8 cellular contexts compared by ENCODE assay signal in the genomic region with DNA sequence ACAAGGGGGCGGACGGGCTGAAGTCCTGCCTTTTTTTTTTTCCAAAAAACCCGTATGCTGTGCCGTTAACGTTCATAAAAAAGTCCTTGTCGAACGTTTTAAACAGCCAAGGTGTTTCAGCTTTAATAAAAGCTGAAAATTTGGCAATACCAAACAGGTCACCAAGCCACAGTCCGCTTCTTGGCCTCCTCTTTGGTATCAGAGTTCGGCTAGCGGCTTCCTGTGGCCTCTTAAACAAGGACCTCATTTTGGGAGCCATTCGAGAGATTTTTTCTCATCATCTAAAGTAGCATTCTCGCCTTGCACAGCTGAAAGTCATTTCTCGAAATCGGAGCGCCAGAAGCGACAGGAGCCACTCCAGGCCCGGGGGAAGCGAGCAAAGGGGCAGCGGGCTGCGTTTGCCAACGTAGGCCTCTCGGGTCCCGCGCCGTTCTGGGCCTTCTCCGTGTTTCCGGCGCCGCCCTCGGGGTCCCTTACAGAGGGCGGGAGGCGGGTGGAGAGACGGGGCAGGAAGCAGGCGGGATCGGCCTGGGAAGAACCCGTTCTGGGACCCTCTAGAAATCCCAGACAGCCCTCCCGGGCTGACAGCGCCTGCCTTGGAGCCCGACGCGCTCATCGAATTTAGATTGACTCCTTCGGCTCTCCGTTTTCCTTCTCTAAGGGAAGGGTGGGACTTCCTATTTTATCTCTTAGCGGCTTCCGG. TPM values are rescaled to one million over a fixed set of nuclear protein-coding genes. Genes with fewer than 3 reads are reported as not detected.
A peak's percentile ranks its signal among the peaks of the same experiment; 100 is the strongest.
DNase-seq lines count a peak whose midpoint lies in the region; ATAC-seq and TF ChIP-seq lines count a peak whose summit lies in the region.

No MANE protein-coding gene starts in this region.

- intact Hi-C loops in dorsolateral prefrontal cortex (cut with DNase I), result loop anchor here in 1 of 2 donors (5.0 kb wide), 1 partner anchor 450 kb away; the partner anchor contains the start of genes FBXO15 and TIMM21

- peak in 5 of 56 donors; percentile 9 to 16 (median 13) for TF ChIP-seq CTCF in dorsolateral prefrontal cortex (IDR thresholded peaks at IDR 0.05 in 54 of 56, conservative IDR thresholded peaks at IDR 0.05 in 2 of 56; ENCODE audit: low read depth in 1 of 56, partially characterized antibody in 56 of 56)

- peak; percentile 6 for DNase-seq in 8988T
- peak; percentile 87 for DNase-seq in NCI-H2227 treated with DMSO at 0.1 percent for 48 hours (lab: John Stamatoyannopoulos, UW)
- peak; percentile 51 to 53 for DNase-seq in activated CD4-positive, alpha-beta T cell treated with anti-CD3 and anti-CD28 coated beads, Interleukin-2, amount 50 U/mL, for 24 hours (ENCODE audit: low read depth in 1 of 2, low spot score in 1 of 2)
- peak; percentile 51 to 85 (median 71) for DNase-seq in dorsolateral prefrontal cortex
- peak; percentile 58 to 72 for DNase-seq in memory B cell (ENCODE audit: low spot score in 2 of 2)
- peak; percentile 52 for DNase-seq in stimulated activated CD8-positive, alpha-beta memory T cell treated with anti-CD3 and anti-CD28 coated beads, Interleukin-12 subunit alpha, Interleukin-12 subunit beta, amount 100 ng/mL, for 24 hours (ENCODE audit: extremely low read depth)

- no peaks in the 10 kb centered on the region for H3K27me3 Mint-ChIP-seq in memory B cell

- H3K4me3 Mint-ChIP-seq in memory B cell, result peak overlapping the region; percentile 98

- ATAC-seq in GM18498 (IDR thresholded peaks at IDR 0.05; ENCODE audit: unreplicated experiment) (peak; percentile 39), HG02970 (IDR thresholded peaks at IDR 0.05; ENCODE audit: low FRiP score, unreplicated experiment) (peak; percentile 33), memory B cell (ENCODE audit: low read depth) (peak; percentile 37)

- H3K4me1 Mint-ChIP-seq in memory B cell, result peaks cover 44% of the 10 kb centered on the region

- peaks cover 8% of the 10 kb centered on the region for H3K36me3 Mint-ChIP-seq in memory B cell

- H3K27ac ChIP-seq in dorsolateral prefrontal cortex, result peak overlapping the region; percentile 83 to 100 (median 99)

- no peaks in the 10 kb centered on the region for H3K27me3 ChIP-seq in dorsolateral prefrontal cortex

- H3K4me3 ChIP-seq in dorsolateral prefrontal cortex, result peak overlapping the region; percentile 70 to 100 (median 94)

- no peaks in the 10 kb centered on the region for H3K9me3 Mint-ChIP-seq in memory B cell

- peak overlapping the region; percentile 96 for H3K27ac Mint-ChIP-seq in memory B cell

RNA-seq across cellular contexts. Expression of gene ZNF407, which starts 0.6 kb away (rescaled TPM):
- total RNA-seq in dorsolateral prefrontal cortex, result 10 to 100 TPM; 15.2 to 27.4 (median 21.5) TPM

Comparison
In these comparisons a context has a peak if more than half of its experiments do, and no peak if none do; other contexts are left out.
1. Peak in every context shown above with its lines: DNase-seq, ATAC-seq, H3K4me3 ChIP-seq and H3K27ac ChIP-seq.
2. DNase-seq: peak in every context shown above with its lines; median percentile 87 in NCI-H2227 treated with DMSO at 0.1 percent for 48 hours; 71 in dorsolateral prefrontal cortex; 65 in memory B cell; 52 in activated CD4-positive, alpha-beta T cell treated with anti-CD3 and anti-CD28 coated beads, Interleukin-2, amount 50 U/mL, for 24 hours; 52 in stimulated activated CD8-positive, alpha-beta memory T cell treated with anti-CD3 and anti-CD28 coated beads, Interleukin-12 subunit alpha, Interleukin-12 subunit beta, amount 100 ng/mL, for 24 hours; 6 in 8988T.